Comparison of ENCODE assay signal across 8 cellular contexts in genomic region chr2:70977605-70978205, GRCh38. TPM values are rescaled to one million over a fixed set of nuclear protein-coding genes. Genes with fewer than 3 reads are reported as not detected.
DNase-seq lines count a peak whose midpoint lies in the region; ATAC-seq and TF ChIP-seq lines count a peak whose summit lies in the region.

No MANE protein-coding gene starts in this region.

- no peak overlapping the region; the same call in 1 of the 2 replicates for H3K9ac ChIP-seq in OCI-LY1 (ENCODE audit: low read length)

- H3K9me3 ChIP-seq in OCI-LY1 (ENCODE audit: low read length) (no peaks in the 10 kb centered on the region), upper lobe of right lung (no peaks in the 10 kb centered on the region)

- H3K9me2 ChIP-seq in OCI-LY1 (ENCODE audit: low read depth, low read length): no peaks in the 10 kb centered on the region

- peak overlapping the region; percentile 68 for H3K4me3 ChIP-seq in OCI-LY1 (ENCODE audit: low read depth, low read length, poor library complexity, severe bottlenecking)
- H3K4me3 ChIP-seq in coronary artery: peak overlapping the region; percentile 75
- peak overlapping the region; percentile 76 for H3K4me3 ChIP-seq in upper lobe of right lung

- no peaks in the 10 kb centered on the region for H4K20me1 ChIP-seq in OCI-LY1 (ENCODE audit: insufficient read depth, low read length)

- H3K27ac ChIP-seq in OCI-LY1 (ENCODE audit: low read depth, low read length, poor library complexity, severe bottlenecking) (no peak overlapping the region), coronary artery (peak overlapping the region; percentile 87 to 91), upper lobe of right lung (peak overlapping the region; percentile 94)

- DNase-seq in stimulated activated CD4-positive, alpha-beta T cell treated with anti-CD3 and anti-CD28 coated beads, Interleukin-15, amount 100 ng/mL, for 24 hours: peak; percentile 47
- no peak for DNase-seq in stimulated activated CD4-positive, alpha-beta T cell treated with anti-CD3 and anti-CD28 coated beads, Interleukin-4, amount 100 ng/mL, for 1 hour
- DNase-seq in coronary artery (ENCODE audit: low spot score) (peak; percentile 83), lung microvascular endothelial cell (ENCODE audit: low read depth in 2 of 2) (peak; percentile 67 to 78), upper lobe of right lung (no peak), T-helper 9 cell (no peak)

- ATAC-seq in upper lobe of right lung (no peak), HG02623 (IDR thresholded peaks at IDR 0.05; ENCODE audit: unreplicated experiment) (no peak)

- peak overlapping the region; percentile 89 for H3K4me2 ChIP-seq in OCI-LY1 (ENCODE audit: low read length)

- no peaks in the 10 kb centered on the region for H3F3A ChIP-seq in OCI-LY1 (ENCODE audit: insufficient read depth, low read length)

- H3K79me2 ChIP-seq in OCI-LY1 (ENCODE audit: insufficient read depth, low read length): no peaks in the 10 kb centered on the region

- H2AFZ ChIP-seq in OCI-LY1 (ENCODE audit: low read length): no peak overlapping the region

- H3K4me1 ChIP-seq in OCI-LY1 (ENCODE audit: insufficient read depth, low read length, severe bottlenecking): peaks cover 13% of the 10 kb centered on the region
- H3K4me1 ChIP-seq in upper lobe of right lung: peaks cover 9% of the 10 kb centered on the region

- H3K36me3 ChIP-seq in OCI-LY1 (ENCODE audit: insufficient read depth, low read length) (no peaks in the 10 kb centered on the region), upper lobe of right lung (no peaks in the 10 kb centered on the region)

- H3K27me3 ChIP-seq in OCI-LY1 (ENCODE audit: insufficient read depth, low read length) (no peaks in the 10 kb centered on the region), upper lobe of right lung (no peaks in the 10 kb centered on the region)

- TF ChIP-seq CTCF in OCI-LY1 (IDR thresholded peaks at IDR 0.05; ENCODE audit: low read length): no peak; the same call in none of the 2 replicates
- TF ChIP-seq CTCF in coronary artery (IDR thresholded peaks at IDR 0.05): no peak
- TF ChIP-seq CTCF in upper lobe of right lung (IDR thresholded peaks at IDR 0.05): peak; percentile 6

- intact Hi-C loops in upper lobe of right lung (cut with DNase I): no loop called here

RNA-seq across cellular contexts. Expression of gene ANKRD53, which starts 0.7 kb away (rescaled TPM):
- 0.20 and 0.22 TPM in 2 replicates for total RNA-seq in lung microvascular endothelial cell
- total RNA-seq in upper lobe of right lung: 0.38 TPM

RNA-seq across cellular contexts. Expression of gene TEX261, which starts 17.0 kb away (rescaled TPM):
- total RNA-seq in lung microvascular endothelial cell (21.6 and 26.0 TPM in 2 replicates), upper lobe of right lung (63.1 TPM)

RNA-seq across cellular contexts. Expression of gene ATP6V1B1, which starts 42.0 kb away (rescaled TPM):
- total RNA-seq in lung microvascular endothelial cell: not detected in 2 replicates
- total RNA-seq in upper lobe of right lung: 2.1 TPM

Comparison
In these comparisons a context has a peak if more than half of its experiments do, and no peak if none do; other contexts are left out.
1. DNase-seq: peak in stimulated activated CD4-positive, alpha-beta T cell treated with anti-CD3 and anti-CD28 coated beads, Interleukin-15, amount 100 ng/mL, for 24 hours (single experiment), coronary artery (single experiment) and lung microvascular endothelial cell (2 of 2); none in stimulated activated CD4-positive, alpha-beta T cell treated with anti-CD3 and anti-CD28 coated beads, Interleukin-4, amount 100 ng/mL, for 1 hour (single experiment), upper lobe of right lung (single experiment) and T-helper 9 cell (single experiment).
2. Peak in every context shown above with its lines, with median percentiles within 50 percentile points of each other: H3K4me3 ChIP-seq.